ENCODE assay signal across 6 cellular contexts in genomic region chr3:54574906-54575305, GRCh38.
"Had no signal": no experiment of that assay in that cellular context is flagged by ENCODE, and none has a peak within 500 bp of the region (broad histone marks: within the 10 kb centered on the region; RNA-seq: fewer than 3 reads in every experiment).

No MANE protein-coding gene starts in this region.

- DNase-seq: IMR-90, KBM-7, KG1 had no signal

- H3K4me3 ChIP-seq: K562 had no signal

- H3K27ac ChIP-seq: HL-60, KMS-11 had no signal

- H3K4me2 ChIP-seq: KMS-11 had no signal

- H3K9ac ChIP-seq: KMS-11 had no signal
